1 cellular context compared by ENCODE assay signal in genomic region chr14:81401420-81402122, GRCh38.
TF ChIP-seq lines count a peak whose summit lies in the region.

No MANE protein-coding gene starts in this region.

TF ChIP-seq in HCT116, 20 proteins besides CTCF, POLR2A, EP300 and RAD21:
- peak; percentile 71 for TF ChIP-seq CEBPB (IDR thresholded peaks at IDR 0.05; ENCODE audit: low read depth)
- peak; percentile 26; the same call in 1 of the 2 replicates for TF ChIP-seq SP1 (IDR thresholded peaks at IDR 0.05; ENCODE audit: low read depth)
- TF ChIP-seq JUND (IDR thresholded peaks at IDR 0.05), result peak; percentile 63
- TF ChIP-seq EGR1 (IDR thresholded peaks at IDR 0.05; ENCODE audit: low read depth), result no peak
- TF ChIP-seq ZFX (IDR thresholded peaks at IDR 0.05), result no peak
- TF ChIP-seq FOSL1 (IDR thresholded peaks at IDR 0.05; ENCODE audit: low read depth), result peak; percentile 76
TF ChIP-seq in HCT116: peak in this region for 4.
